23 cellular contexts compared by ENCODE assay signal in the genomic region with DNA sequence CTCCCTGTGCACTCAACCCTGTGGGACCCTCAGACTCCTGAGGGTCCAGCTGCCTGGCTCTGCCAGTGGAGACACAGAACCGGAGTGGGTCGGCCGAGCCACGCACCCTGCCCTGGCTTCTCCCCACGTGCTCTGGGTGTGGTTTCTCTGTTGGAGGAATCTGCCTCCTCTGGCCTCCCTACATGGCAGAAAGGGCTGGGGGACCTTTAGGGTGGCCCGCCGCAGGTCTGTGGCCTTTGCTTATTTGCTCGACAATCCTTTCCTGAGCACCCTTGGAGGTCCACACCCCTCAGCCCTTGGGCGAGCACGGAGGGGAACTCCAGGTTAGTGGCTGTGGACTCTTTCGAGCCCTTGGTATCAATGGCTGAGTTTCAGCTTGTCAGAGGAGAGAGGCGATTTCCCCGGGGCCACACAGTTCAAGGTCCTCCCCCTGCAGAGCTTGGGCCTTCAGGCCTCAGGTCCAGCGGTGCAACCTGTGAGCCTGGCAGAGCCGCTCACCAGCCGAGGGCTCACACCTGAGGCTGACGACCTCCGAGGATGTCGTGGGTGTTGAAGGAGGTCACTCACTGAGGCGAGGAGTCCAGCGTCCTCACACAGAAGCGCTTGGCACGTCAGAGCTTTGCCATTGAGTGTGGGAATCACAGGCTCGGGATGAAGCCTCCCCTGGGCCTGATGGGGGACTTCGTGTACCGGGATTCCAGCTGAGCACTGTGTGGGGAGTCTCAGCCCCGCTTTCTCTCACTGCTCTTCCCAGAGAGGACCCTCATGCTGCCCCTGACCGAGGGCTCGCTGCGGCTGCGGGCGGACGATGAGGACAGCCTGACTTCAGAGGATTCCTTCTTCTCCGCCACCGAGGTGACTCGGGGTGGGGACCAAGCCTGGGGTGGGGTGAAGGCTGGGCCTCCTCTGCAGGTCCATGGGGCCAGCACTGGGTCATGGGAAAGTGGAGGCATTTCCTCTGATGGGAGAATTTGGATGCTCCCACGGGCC.
"Had no signal": no experiment of that assay in that cellular context is flagged by ENCODE, and none has a peak within 500 bp of the region (broad histone marks: within the 10 kb centered on the region; RNA-seq: fewer than 3 reads in every experiment).

No MANE protein-coding gene starts in this region.

- H3K4me1 Mint-ChIP-seq: stimulated activated memory B cell treated with anti-CD40 and anti-IgM and Interleukin-4, amounts not matched to agents 10 μg/mL and 1 μg/mL and 100 μg/mL, for 72 hours had no signal

- H3K4me1 ChIP-seq: esophagus squamous epithelium, gastroesophageal sphincter, parathyroid adenoma, prostate gland, spleen, tibial artery, upper lobe of left lung, uterus had no signal

- H3K79me2 ChIP-seq: parathyroid adenoma had no signal

- H3K9ac ChIP-seq: parathyroid adenoma had no signal

- H3K4me3 Mint-ChIP-seq: immature natural killer cell; naive thymus-derived CD8-positive, alpha-beta T cell; stimulated activated memory B cell treated with anti-CD40 and anti-IgM and Interleukin-4, amounts not matched to agents 10 μg/mL and 1 μg/mL and 100 μg/mL, for 72 hours; stimulated activated naive CD8-positive, alpha-beta T cell treated with anti-CD3 and anti-CD28 coated beads, Interleukin-15, Interleukin-2, amounts not matched to agents 100 ng/mL and 50 ng/mL, for 24 hours had no signal

- DNase-seq: effector memory CD4-positive, alpha-beta T cell; esophagus squamous epithelium; glutamatergic neuron; immature natural killer cell; kidney; mammary epithelial cell; naive thymus-derived CD8-positive, alpha-beta T cell; occipital lobe; retina; spleen; stimulated activated CD4-positive, alpha-beta T cell treated with anti-CD3 and anti-CD28 coated beads, Interleukin-15, amount 100 ng/mL, for 24 hours; stimulated activated CD4-positive, alpha-beta T cell treated with anti-CD3 and anti-CD28 coated beads, Interleukin-1b, Interleukin-23, amount 100 ng/mL, for 48 hours; stimulated activated CD4-positive, alpha-beta T cell treated with anti-CD3 and anti-CD28 coated beads, Interleukin-4, amount 100 ng/mL, for 24 hours; tibial artery; upper lobe of left lung; uterus had no signal

- H3K27me3 Mint-ChIP-seq: naive thymus-derived CD8-positive, alpha-beta T cell; stimulated activated memory B cell treated with anti-CD40 and anti-IgM and Interleukin-4, amounts not matched to agents 10 μg/mL and 1 μg/mL and 100 μg/mL, for 72 hours; stimulated activated naive CD8-positive, alpha-beta T cell treated with anti-CD3 and anti-CD28 coated beads, Interleukin-15, Interleukin-2, amounts not matched to agents 100 ng/mL and 50 ng/mL, for 24 hours had no signal

- H3K27ac ChIP-seq: epithelial cell of prostate, esophagus squamous epithelium, gastroesophageal sphincter, parathyroid adenoma, prostate gland, right lobe of liver, spleen, tibial artery, upper lobe of left lung, uterus had no signal

- H3K36me3 ChIP-seq: uterus had no signal

- H3K9me3 ChIP-seq: esophagus squamous epithelium, gastroesophageal sphincter, prostate gland, right lobe of liver, spleen, tibial artery, upper lobe of left lung, uterus had no signal

- H3K4me3 ChIP-seq: esophagus squamous epithelium, gastroesophageal sphincter, prostate gland, right lobe of liver, spleen, tibial artery, upper lobe of left lung, uterus had no signal

- FAIRE-seq: kidney had no signal

- H3K9me3 Mint-ChIP-seq: immature natural killer cell; naive thymus-derived CD8-positive, alpha-beta T cell; stimulated activated memory B cell treated with anti-CD40 and anti-IgM and Interleukin-4, amounts not matched to agents 10 μg/mL and 1 μg/mL and 100 μg/mL, for 72 hours; stimulated activated naive CD8-positive, alpha-beta T cell treated with anti-CD3 and anti-CD28 coated beads, Interleukin-15, Interleukin-2, amounts not matched to agents 100 ng/mL and 50 ng/mL, for 24 hours had no signal

- ATAC-seq: gastroesophageal sphincter; naive thymus-derived CD8-positive, alpha-beta T cell; stimulated activated memory B cell treated with anti-CD40 and anti-IgM and Interleukin-4, amounts not matched to agents 10 μg/mL and 1 μg/mL and 100 μg/mL, for 72 hours had no signal

- H3K27ac Mint-ChIP-seq: immature natural killer cell; naive thymus-derived CD8-positive, alpha-beta T cell; stimulated activated memory B cell treated with anti-CD40 and anti-IgM and Interleukin-4, amounts not matched to agents 10 μg/mL and 1 μg/mL and 100 μg/mL, for 72 hours; stimulated activated naive CD8-positive, alpha-beta T cell treated with anti-CD3 and anti-CD28 coated beads, Interleukin-15, Interleukin-2, amounts not matched to agents 100 ng/mL and 50 ng/mL, for 24 hours had no signal

- H2AFZ ChIP-seq: parathyroid adenoma had no signal

- H3K27me3 ChIP-seq: esophagus squamous epithelium, gastroesophageal sphincter, right lobe of liver, spleen, tibial artery, upper lobe of left lung, uterus had no signal
